In the genomic region with DNA sequence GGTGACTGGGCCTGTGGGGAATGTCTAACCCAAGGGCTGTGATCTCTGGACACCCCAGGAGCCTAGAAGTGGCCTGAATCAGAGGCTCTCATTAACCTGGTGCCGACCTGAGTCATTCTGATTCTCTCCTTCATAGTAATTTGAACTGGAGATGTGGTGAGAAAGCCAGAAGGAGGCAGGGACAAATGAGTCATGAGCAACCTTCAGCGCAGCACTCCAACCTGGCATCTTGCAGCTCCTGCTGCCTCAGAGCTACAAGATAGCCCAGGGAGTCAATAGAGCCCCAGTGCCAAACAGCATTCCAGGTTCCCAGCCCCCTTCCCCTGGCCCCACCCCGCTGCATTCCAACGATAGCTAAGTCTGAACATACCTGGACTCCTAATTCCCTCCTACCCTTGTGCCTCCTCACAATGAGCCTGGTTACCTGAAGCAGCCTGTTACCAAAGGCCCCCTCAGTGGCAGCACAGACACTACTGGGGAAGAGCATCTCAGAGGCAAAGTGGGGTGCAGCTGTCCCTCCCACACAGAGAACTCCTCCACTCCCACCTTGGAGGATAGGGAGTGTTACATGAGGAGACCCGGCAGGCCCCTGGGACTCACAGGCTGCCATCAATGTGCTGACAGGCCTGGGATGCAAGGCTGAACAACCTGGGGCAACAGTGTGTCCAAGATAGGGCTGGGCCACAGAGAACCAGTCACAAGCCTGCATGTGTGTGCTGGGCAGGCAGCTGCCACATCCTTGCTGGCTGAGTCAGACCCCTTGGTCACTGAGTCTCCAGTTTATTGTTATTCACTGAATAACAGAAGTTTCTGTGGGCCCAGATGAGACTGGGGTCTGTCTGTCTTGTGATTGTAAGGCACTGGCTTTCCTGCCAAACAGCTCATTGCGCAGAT, we compare ENCODE assay signal across 1 cellular context.
TF ChIP-seq lines count a peak whose summit lies in the region.

No MANE protein-coding gene starts in this region.

TF ChIP-seq in SK-N-SH, 30 proteins besides CTCF, POLR2A, EP300 and RAD21 (continued from another document):
- TF ChIP-seq EZH2phosphoT487 (IDR thresholded peaks at IDR 0.05; ENCODE audit: borderline replicate concordance, low read depth) (no peak), TCF12 (IDR thresholded peaks at IDR 0.05) (peak; percentile 80), RXRA (IDR thresholded peaks at IDR 0.05; ENCODE audit: borderline replicate concordance, low read depth) (peak; percentile 64; the same call in 1 of the 2 replicates), FOSL2 (IDR thresholded peaks at IDR 0.05; ENCODE audit: borderline replicate concordance, low read depth) (peak; percentile 95), MEF2A (IDR thresholded peaks at IDR 0.05; ENCODE audit: borderline replicate concordance, low read depth) (no peak), POLR2AphosphoS5 (IDR thresholded peaks at IDR 0.05; ENCODE audit: low read depth, low read length) (peak; percentile 36; the same call in 1 of the 2 replicates), FOXM1 (IDR thresholded peaks at IDR 0.05; ENCODE audit: low read depth) (no peak), GABPA (IDR thresholded peaks at IDR 0.05; ENCODE audit: low read depth) (no peak), YY1 (IDR thresholded peaks at IDR 0.05; ENCODE audit: low read depth) (no peak), GATA2 (CRISPR knock-in tag; IDR thresholded peaks at IDR 0.05) (no peak)
- TF ChIP-seq, protein P1, sequence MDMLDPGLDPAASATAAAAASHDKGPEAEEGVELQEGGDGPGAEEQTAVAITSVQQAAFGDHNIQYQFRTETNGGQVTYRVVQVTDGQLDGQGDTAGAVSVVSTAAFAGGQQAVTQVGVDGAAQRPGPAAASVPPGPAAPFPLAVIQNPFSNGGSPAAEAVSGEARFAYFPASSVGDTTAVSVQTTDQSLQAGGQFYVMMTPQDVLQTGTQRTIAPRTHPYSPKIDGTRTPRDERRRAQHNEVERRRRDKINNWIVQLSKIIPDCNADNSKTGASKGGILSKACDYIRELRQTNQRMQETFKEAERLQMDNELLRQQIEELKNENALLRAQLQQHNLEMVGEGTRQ (IDR thresholded peaks at IDR 0.05; ENCODE audit: borderline replicate concordance, low read depth, low read length), result no peak
- TF ChIP-seq, protein P2, sequence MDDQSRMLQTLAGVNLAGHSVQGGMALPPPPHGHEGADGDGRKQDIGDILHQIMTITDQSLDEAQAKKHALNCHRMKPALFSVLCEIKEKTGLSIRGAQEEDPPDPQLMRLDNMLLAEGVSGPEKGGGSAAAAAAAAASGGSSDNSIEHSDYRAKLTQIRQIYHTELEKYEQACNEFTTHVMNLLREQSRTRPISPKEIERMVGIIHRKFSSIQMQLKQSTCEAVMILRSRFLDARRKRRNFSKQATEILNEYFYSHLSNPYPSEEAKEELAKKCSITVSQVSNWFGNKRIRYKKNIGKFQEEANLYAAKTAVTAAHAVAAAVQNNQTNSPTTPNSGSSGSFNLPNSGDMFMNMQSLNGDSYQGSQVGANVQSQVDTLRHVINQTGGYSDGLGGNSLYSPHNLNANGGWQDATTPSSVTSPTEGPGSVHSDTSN (IDR thresholded peaks at IDR 0.05), result peak; percentile 68
- TF ChIP-seq, protein P3, sequence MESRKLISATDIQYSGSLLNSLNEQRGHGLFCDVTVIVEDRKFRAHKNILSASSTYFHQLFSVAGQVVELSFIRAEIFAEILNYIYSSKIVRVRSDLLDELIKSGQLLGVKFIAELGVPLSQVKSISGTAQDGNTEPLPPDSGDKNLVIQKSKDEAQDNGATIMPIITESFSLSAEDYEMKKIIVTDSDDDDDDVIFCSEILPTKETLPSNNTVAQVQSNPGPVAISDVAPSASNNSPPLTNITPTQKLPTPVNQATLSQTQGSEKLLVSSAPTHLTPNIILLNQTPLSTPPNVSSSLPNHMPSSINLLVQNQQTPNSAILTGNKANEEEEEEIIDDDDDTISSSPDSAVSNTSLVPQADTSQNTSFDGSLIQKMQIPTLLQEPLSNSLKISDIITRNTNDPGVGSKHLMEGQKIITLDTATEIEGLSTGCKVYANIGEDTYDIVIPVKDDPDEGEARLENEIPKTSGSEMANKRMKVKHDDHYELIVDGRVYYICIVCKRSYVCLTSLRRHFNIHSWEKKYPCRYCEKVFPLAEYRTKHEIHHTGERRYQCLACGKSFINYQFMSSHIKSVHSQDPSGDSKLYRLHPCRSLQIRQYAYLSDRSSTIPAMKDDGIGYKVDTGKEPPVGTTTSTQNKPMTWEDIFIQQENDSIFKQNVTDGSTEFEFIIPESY (IDR thresholded peaks at IDR 0.05; ENCODE audit: borderline replicate concordance, low read depth), result no peak
- TF ChIP-seq, protein P4, sequence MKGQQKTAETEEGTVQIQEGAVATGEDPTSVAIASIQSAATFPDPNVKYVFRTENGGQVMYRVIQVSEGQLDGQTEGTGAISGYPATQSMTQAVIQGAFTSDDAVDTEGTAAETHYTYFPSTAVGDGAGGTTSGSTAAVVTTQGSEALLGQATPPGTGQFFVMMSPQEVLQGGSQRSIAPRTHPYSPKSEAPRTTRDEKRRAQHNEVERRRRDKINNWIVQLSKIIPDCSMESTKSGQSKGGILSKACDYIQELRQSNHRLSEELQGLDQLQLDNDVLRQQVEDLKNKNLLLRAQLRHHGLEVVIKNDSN (IDR thresholded peaks at IDR 0.05; ENCODE audit: borderline replicate concordance, low read depth), result 0 out of 2 replicates have a peak, but pooled peaks have one; percentile 9
- TF ChIP-seq, protein P5, sequence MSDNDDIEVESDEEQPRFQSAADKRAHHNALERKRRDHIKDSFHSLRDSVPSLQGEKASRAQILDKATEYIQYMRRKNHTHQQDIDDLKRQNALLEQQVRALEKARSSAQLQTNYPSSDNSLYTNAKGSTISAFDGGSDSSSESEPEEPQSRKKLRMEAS (IDR thresholded peaks at IDR 0.05; ENCODE audit: low read depth), result peak; percentile 62; the same call in 1 of the 2 replicates
- TF ChIP-seq, protein P6, sequence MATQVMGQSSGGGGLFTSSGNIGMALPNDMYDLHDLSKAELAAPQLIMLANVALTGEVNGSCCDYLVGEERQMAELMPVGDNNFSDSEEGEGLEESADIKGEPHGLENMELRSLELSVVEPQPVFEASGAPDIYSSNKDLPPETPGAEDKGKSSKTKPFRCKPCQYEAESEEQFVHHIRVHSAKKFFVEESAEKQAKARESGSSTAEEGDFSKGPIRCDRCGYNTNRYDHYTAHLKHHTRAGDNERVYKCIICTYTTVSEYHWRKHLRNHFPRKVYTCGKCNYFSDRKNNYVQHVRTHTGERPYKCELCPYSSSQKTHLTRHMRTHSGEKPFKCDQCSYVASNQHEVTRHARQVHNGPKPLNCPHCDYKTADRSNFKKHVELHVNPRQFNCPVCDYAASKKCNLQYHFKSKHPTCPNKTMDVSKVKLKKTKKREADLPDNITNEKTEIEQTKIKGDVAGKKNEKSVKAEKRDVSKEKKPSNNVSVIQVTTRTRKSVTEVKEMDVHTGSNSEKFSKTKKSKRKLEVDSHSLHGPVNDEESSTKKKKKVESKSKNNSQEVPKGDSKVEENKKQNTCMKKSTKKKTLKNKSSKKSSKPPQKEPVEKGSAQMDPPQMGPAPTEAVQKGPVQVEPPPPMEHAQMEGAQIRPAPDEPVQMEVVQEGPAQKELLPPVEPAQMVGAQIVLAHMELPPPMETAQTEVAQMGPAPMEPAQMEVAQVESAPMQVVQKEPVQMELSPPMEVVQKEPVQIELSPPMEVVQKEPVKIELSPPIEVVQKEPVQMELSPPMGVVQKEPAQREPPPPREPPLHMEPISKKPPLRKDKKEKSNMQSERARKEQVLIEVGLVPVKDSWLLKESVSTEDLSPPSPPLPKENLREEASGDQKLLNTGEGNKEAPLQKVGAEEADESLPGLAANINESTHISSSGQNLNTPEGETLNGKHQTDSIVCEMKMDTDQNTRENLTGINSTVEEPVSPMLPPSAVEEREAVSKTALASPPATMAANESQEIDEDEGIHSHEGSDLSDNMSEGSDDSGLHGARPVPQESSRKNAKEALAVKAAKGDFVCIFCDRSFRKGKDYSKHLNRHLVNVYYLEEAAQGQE (IDR thresholded peaks at IDR 0.05; ENCODE audit: low read depth, low read length), result 0 out of 2 replicates have a peak, but pooled peaks have one; percentile 4
